Comparison of ENCODE assay signal across 1 cellular context in genomic region chr1:162538815-162539431, GRCh38.
TF ChIP-seq lines count a peak whose summit lies in the region.

No MANE protein-coding gene starts in this region.

TF ChIP-seq in HCT116, 20 proteins besides CTCF, POLR2A, EP300 and RAD21 (continued from another document):
- TF ChIP-seq, protein P1, sequence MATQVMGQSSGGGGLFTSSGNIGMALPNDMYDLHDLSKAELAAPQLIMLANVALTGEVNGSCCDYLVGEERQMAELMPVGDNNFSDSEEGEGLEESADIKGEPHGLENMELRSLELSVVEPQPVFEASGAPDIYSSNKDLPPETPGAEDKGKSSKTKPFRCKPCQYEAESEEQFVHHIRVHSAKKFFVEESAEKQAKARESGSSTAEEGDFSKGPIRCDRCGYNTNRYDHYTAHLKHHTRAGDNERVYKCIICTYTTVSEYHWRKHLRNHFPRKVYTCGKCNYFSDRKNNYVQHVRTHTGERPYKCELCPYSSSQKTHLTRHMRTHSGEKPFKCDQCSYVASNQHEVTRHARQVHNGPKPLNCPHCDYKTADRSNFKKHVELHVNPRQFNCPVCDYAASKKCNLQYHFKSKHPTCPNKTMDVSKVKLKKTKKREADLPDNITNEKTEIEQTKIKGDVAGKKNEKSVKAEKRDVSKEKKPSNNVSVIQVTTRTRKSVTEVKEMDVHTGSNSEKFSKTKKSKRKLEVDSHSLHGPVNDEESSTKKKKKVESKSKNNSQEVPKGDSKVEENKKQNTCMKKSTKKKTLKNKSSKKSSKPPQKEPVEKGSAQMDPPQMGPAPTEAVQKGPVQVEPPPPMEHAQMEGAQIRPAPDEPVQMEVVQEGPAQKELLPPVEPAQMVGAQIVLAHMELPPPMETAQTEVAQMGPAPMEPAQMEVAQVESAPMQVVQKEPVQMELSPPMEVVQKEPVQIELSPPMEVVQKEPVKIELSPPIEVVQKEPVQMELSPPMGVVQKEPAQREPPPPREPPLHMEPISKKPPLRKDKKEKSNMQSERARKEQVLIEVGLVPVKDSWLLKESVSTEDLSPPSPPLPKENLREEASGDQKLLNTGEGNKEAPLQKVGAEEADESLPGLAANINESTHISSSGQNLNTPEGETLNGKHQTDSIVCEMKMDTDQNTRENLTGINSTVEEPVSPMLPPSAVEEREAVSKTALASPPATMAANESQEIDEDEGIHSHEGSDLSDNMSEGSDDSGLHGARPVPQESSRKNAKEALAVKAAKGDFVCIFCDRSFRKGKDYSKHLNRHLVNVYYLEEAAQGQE (IDR thresholded peaks at IDR 0.05; ENCODE audit: low read depth): no peak
- TF ChIP-seq SIN3A (IDR thresholded peaks at IDR 0.05; ENCODE audit: low read depth) (no peak), JUND (IDR thresholded peaks at IDR 0.05) (peak; percentile 77), ZFX (IDR thresholded peaks at IDR 0.05) (no peak), ZNF274 (IDR thresholded peaks at IDR 0.05; ENCODE audit: low read depth, low read length) (no peak), YY1 (IDR thresholded peaks at IDR 0.05; ENCODE audit: extremely low read depth, insufficient replicate concordance, low read depth, low read length) (no peak), FOSL1 (IDR thresholded peaks at IDR 0.05; ENCODE audit: low read depth) (peak; percentile 70), SRF (IDR thresholded peaks at IDR 0.05; ENCODE audit: low read depth) (0 out of 2 replicates have a peak, but pooled peaks have one; percentile 34), POLR2AphosphoS5 (IDR thresholded peaks at IDR 0.05; ENCODE audit: low read depth, low read length) (no peak; the same call in none of the 2 replicates), EZH2 (IDR thresholded peaks at IDR 0.05) (no peak), CBX3 (IDR thresholded peaks at IDR 0.05; ENCODE audit: low read depth) (peak; percentile 84)
- TF ChIP-seq, protein P2, sequence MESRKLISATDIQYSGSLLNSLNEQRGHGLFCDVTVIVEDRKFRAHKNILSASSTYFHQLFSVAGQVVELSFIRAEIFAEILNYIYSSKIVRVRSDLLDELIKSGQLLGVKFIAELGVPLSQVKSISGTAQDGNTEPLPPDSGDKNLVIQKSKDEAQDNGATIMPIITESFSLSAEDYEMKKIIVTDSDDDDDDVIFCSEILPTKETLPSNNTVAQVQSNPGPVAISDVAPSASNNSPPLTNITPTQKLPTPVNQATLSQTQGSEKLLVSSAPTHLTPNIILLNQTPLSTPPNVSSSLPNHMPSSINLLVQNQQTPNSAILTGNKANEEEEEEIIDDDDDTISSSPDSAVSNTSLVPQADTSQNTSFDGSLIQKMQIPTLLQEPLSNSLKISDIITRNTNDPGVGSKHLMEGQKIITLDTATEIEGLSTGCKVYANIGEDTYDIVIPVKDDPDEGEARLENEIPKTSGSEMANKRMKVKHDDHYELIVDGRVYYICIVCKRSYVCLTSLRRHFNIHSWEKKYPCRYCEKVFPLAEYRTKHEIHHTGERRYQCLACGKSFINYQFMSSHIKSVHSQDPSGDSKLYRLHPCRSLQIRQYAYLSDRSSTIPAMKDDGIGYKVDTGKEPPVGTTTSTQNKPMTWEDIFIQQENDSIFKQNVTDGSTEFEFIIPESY (IDR thresholded peaks at IDR 0.05; ENCODE audit: extremely low read depth, insufficient replicate concordance, low read length): no peak
- TF ChIP-seq, protein P3, sequence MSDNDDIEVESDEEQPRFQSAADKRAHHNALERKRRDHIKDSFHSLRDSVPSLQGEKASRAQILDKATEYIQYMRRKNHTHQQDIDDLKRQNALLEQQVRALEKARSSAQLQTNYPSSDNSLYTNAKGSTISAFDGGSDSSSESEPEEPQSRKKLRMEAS (IDR thresholded peaks at IDR 0.05): no peak
TF ChIP-seq in HCT116: peak in this region for 7.
